ENCODE assay signal across 1 cellular context in genomic region chr1:6603851-6604558, GRCh38.
TF ChIP-seq lines count a peak whose summit lies in the region.

No MANE protein-coding gene starts in this region.

TF ChIP-seq in K562, 482 proteins besides CTCF, POLR2A, EP300 and RAD21 (continued from another document and continues in another):
- TF ChIP-seq, protein P1, sequence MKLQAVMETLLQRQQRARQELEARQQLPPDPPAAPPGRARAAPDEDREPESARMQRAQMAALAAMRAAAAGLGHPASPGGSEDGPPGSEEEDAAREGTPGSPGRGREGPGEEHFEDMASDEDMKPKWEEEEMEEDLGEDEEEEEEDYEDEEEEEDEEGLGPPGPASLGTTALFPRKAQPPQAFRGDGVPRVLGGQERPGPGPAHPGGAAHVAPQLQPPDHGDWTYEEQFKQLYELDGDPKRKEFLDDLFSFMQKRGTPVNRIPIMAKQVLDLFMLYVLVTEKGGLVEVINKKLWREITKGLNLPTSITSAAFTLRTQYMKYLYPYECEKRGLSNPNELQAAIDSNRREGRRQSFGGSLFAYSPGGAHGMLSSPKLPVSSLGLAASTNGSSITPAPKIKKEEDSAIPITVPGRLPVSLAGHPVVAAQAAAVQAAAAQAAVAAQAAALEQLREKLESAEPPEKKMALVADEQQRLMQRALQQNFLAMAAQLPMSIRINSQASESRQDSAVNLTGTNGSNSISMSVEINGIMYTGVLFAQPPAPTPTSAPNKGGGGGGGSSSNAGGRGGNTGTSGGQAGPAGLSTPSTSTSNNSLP (IDR thresholded peaks at IDR 0.05; ENCODE audit: borderline replicate concordance, low read depth, low read length): peak; percentile 51; the same call in 1 of the 2 replicates
- TF ChIP-seq SIRT6 (IDR thresholded peaks at IDR 0.05; ENCODE audit: low read depth, low read length) (no peak), NR3C1 (CRISPR knock-in tag; IDR thresholded peaks at IDR 0.05) (no peak), ELF2 (CRISPR knock-in tag; IDR thresholded peaks at IDR 0.05) (peak; percentile 91), ZNF311 (CRISPR knock-in tag; IDR thresholded peaks at IDR 0.05) (0 out of 2 replicates have a peak, but pooled peaks have one; percentile 37), ZC3H4 (CRISPR knock-in tag; IDR thresholded peaks at IDR 0.05; ENCODE audit: borderline replicate concordance) (peak; percentile 78; the same call in 1 of the 2 replicates), NR4A1 (CRISPR knock-in tag; IDR thresholded peaks at IDR 0.05) (peak; percentile 90; the same call in 1 of the 2 replicates), NR4A1 (tag; IDR thresholded peaks at IDR 0.05) (peak; percentile 90), RBFOX2 (IDR thresholded peaks at IDR 0.05; ENCODE audit: low read depth, low read length) (no peak), HINFP (tag; conservative IDR thresholded peaks at IDR 0.05; ENCODE audit: low read depth) (peak; percentile 61; the same call in 1 of the 2 replicates), ARID1B (IDR thresholded peaks at IDR 0.05) (0 out of 2 replicates have a peak, but pooled peaks have one; percentile 19), SMAD4 (CRISPR knock-in tag; conservative IDR thresholded peaks at IDR 0.05) (peak; percentile 92; the same call in 1 of the 2 replicates), CBFA2T2 (conservative IDR thresholded peaks at IDR 0.05) (0 out of 2 replicates have a peak, but pooled peaks have one; percentile 17), PTRF (tag; IDR thresholded peaks at IDR 0.05) (peak; percentile 66), POLR2G (IDR thresholded peaks at IDR 0.05; ENCODE audit: low read depth, low read length) (peak; percentile 68), ETS1 (conservative IDR thresholded peaks at IDR 0.05; ENCODE audit: control insufficient read depth, low read depth, low read length) (0 out of 2 replicates have a peak, but pooled peaks have one; percentile 31), KAT7 (CRISPR knock-in tag; IDR thresholded peaks at IDR 0.05; ENCODE audit: borderline replicate concordance) (0 out of 2 replicates have a peak, but pooled peaks have one; percentile 21), HNRNPLL (IDR thresholded peaks at IDR 0.05; ENCODE audit: low read depth, low read length, poor library complexity, severe bottlenecking) (no peak), SRSF1 (IDR thresholded peaks at IDR 0.05; ENCODE audit: low read depth, low read length) (no peak), SMARCE1 (IDR thresholded peaks at IDR 0.05) (no peak), STAT5B (CRISPR knock-in tag; IDR thresholded peaks at IDR 0.05) (no peak), CREM (IDR thresholded peaks at IDR 0.05; ENCODE audit: low read depth) (0 out of 2 replicates have a peak, but pooled peaks have one; percentile 47), STAT5A (IDR thresholded peaks at IDR 0.05; ENCODE audit: borderline replicate concordance, low read length) (peak; percentile 14; the same call in 1 of the 2 replicates), CHD1 (IDR thresholded peaks at IDR 0.05; ENCODE audit: low read length) (peak; percentile 26), HNRNPH1 (optimal IDR thresholded peaks at IDR 0.05; ENCODE audit: low read depth, low read length) (no peak), NFRKB (IDR thresholded peaks at IDR 0.05; ENCODE audit: low read depth) (peak; percentile 98)
- TF ChIP-seq, protein P2, sequence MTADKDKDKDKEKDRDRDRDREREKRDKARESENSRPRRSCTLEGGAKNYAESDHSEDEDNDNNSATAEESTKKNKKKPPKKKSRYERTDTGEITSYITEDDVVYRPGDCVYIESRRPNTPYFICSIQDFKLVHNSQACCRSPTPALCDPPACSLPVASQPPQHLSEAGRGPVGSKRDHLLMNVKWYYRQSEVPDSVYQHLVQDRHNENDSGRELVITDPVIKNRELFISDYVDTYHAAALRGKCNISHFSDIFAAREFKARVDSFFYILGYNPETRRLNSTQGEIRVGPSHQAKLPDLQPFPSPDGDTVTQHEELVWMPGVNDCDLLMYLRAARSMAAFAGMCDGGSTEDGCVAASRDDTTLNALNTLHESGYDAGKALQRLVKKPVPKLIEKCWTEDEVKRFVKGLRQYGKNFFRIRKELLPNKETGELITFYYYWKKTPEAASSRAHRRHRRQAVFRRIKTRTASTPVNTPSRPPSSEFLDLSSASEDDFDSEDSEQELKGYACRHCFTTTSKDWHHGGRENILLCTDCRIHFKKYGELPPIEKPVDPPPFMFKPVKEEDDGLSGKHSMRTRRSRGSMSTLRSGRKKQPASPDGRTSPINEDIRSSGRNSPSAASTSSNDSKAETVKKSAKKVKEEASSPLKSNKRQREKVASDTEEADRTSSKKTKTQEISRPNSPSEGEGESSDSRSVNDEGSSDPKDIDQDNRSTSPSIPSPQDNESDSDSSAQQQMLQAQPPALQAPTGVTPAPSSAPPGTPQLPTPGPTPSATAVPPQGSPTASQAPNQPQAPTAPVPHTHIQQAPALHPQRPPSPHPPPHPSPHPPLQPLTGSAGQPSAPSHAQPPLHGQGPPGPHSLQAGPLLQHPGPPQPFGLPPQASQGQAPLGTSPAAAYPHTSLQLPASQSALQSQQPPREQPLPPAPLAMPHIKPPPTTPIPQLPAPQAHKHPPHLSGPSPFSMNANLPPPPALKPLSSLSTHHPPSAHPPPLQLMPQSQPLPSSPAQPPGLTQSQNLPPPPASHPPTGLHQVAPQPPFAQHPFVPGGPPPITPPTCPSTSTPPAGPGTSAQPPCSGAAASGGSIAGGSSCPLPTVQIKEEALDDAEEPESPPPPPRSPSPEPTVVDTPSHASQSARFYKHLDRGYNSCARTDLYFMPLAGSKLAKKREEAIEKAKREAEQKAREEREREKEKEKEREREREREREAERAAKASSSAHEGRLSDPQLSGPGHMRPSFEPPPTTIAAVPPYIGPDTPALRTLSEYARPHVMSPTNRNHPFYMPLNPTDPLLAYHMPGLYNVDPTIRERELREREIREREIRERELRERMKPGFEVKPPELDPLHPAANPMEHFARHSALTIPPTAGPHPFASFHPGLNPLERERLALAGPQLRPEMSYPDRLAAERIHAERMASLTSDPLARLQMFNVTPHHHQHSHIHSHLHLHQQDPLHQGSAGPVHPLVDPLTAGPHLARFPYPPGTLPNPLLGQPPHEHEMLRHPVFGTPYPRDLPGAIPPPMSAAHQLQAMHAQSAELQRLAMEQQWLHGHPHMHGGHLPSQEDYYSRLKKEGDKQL (CRISPR knock-in tag; IDR thresholded peaks at IDR 0.05; ENCODE audit: borderline replicate concordance): no peak
- TF ChIP-seq, protein P3, sequence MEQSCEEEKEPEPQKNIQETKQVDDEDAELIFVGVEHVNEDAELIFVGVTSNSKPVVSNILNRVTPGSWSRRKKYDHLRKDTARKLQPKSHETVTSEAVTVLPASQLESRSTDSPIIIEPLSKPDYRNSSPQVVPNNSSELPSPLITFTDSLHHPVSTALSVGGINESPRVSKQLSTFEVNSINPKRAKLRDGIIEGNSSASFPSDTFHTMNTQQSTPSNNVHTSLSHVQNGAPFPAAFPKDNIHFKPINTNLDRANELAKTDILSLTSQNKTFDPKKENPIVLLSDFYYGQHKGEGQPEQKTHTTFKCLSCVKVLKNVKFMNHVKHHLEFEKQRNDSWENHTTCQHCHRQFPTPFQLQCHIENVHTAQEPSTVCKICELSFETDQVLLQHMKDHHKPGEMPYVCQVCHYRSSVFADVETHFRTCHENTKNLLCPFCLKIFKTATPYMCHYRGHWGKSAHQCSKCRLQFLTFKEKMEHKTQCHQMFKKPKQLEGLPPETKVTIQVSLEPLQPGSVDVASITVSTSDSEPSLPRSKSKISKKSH (CRISPR knock-in tag; IDR thresholded peaks at IDR 0.05): no peak
- TF ChIP-seq, protein P4, sequence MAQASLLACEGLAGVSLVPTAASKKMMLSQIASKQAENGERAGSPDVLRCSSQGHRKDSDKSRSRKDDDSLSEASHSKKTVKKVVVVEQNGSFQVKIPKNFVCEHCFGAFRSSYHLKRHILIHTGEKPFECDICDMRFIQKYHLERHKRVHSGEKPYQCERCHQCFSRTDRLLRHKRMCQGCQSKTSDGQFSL (CRISPR knock-in tag; IDR thresholded peaks at IDR 0.05): no peak
- TF ChIP-seq, protein P4 (tag; IDR thresholded peaks at IDR 0.05): peak in 1 of 2 experiments; percentile 53; a peak in 1 of 4 replicates
- TF ChIP-seq, protein P5, sequence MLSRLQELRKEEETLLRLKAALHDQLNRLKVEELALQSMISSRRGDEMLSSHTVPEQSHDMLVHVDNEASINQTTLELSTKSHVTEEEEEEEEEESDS (CRISPR knock-in tag; IDR thresholded peaks at IDR 0.05): no peak
- TF ChIP-seq, protein P6, sequence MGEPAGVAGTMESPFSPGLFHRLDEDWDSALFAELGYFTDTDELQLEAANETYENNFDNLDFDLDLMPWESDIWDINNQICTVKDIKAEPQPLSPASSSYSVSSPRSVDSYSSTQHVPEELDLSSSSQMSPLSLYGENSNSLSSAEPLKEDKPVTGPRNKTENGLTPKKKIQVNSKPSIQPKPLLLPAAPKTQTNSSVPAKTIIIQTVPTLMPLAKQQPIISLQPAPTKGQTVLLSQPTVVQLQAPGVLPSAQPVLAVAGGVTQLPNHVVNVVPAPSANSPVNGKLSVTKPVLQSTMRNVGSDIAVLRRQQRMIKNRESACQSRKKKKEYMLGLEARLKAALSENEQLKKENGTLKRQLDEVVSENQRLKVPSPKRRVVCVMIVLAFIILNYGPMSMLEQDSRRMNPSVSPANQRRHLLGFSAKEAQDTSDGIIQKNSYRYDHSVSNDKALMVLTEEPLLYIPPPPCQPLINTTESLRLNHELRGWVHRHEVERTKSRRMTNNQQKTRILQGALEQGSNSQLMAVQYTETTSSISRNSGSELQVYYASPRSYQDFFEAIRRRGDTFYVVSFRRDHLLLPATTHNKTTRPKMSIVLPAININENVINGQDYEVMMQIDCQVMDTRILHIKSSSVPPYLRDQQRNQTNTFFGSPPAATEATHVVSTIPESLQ (CRISPR knock-in tag; IDR thresholded peaks at IDR 0.05): peak; percentile 85
